7 cellular contexts compared by ENCODE assay signal in the genomic region with DNA sequence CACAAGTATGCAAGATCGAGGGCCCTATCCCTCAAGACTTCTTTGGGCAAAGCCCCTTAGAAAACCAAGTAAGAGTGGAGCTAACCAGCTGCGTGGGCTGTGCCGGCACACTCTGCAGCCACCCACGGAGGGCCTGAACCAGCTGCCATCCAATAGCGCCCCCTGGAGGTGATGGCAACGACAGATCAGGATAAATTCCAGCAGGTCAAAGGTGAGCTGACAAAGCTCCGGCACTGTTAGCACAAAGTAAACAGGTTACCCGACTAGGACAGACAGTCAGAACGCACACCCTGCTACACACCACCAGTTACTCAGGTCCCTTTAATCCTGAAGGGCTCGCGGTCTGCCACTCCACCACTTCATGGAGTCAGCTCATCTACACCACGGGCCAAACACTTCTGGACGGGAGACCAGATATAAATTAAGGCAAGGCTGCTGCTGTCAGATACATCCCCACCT. TPM values are rescaled to one million over a fixed set of nuclear protein-coding genes. Genes with fewer than 3 reads are reported as not detected.
DNase-seq lines count a peak whose midpoint lies in the region; ATAC-seq and TF ChIP-seq lines count a peak whose summit lies in the region.

No MANE protein-coding gene starts in this region.

- no peaks in the 10 kb centered on the region for H3K27me3 Mint-ChIP-seq in memory B cell

- H3K4me3 Mint-ChIP-seq in memory B cell: no peak overlapping the region

- TF ChIP-seq CTCF in GM10248 (IDR thresholded peaks at IDR 0.05; ENCODE audit: control extremely low read depth, extremely low read depth, low read depth, missing control alignments) (peak; percentile 83), coronary artery (IDR thresholded peaks at IDR 0.05) (peak; percentile 43)

- H3K4me1 Mint-ChIP-seq in memory B cell: peaks cover 39% of the 10 kb centered on the region

- DNase-seq in GM10248 (ENCODE audit: extremely low spot score) (peak; percentile 68), M059J (ENCODE audit: low read depth) (peak; percentile 43), coronary artery (ENCODE audit: low spot score) (peak; percentile 72), memory B cell (ENCODE audit: low spot score in 2 of 2) (peak; percentile 71 to 72)
- DNase-seq in activated CD4-positive, alpha-beta T cell treated with anti-CD3 and anti-CD28 coated beads for 24 hours (ENCODE audit: low read depth in 2 of 2): peak; percentile 62 to 67
- peak; percentile 63 to 64 for DNase-seq in stimulated activated CD8-positive, alpha-beta memory T cell treated with anti-CD3 and anti-CD28 coated beads, Interleukin-2, amount 100 ng/mL, for 48 hours (ENCODE audit: low read depth in 2 of 2)

- peaks cover 15% of the 10 kb centered on the region for H3K36me3 Mint-ChIP-seq in memory B cell

- no peak overlapping the region for H3K27ac ChIP-seq in coronary artery

- peak; percentile 49 for ATAC-seq in memory B cell (ENCODE audit: low read depth)
- ATAC-seq in HG03439 (IDR thresholded peaks at IDR 0.05; ENCODE audit: unreplicated experiment): no peak

- no peak overlapping the region for H3K4me3 ChIP-seq in coronary artery

- POLR2A ChIA-PET in GM10248 (lab: Yijun Ruan, JAX): interaction anchor here (0.6 kb wide), 1 partner anchor 396 kb away, joined by 5 read pairs; no protein-coding TSS in a partner anchor

- CTCF ChIA-PET in GM10248 (lab: Yijun Ruan, JAX): interaction anchor here (0.7 to 12.0 kb wide), 37 partner anchors 9 to 488 kb away, joined by 3 to 148 read pairs (median 5); a partner anchor contains a TSS

- no peak overlapping the region for H3K27ac Mint-ChIP-seq in memory B cell

- no peaks in the 10 kb centered on the region for H3K9me3 Mint-ChIP-seq in memory B cell

RNA-seq across cellular contexts. Expression of a gene that starts 4.9 kb away (rescaled TPM):
- total RNA-seq in M059J (2014; rRNA removed; shearing (Covaris generic)): 3.3 TPM in 2 replicates

RNA-seq across cellular contexts. Expression of a gene that starts 14.9 kb away (rescaled TPM):
- total RNA-seq in M059J (2014; rRNA removed; shearing (Covaris generic)): not detected in 2 replicates

RNA-seq across cellular contexts. Expression of a gene that starts 44.1 kb away (rescaled TPM):
- total RNA-seq in M059J (2014; rRNA removed; shearing (Covaris generic)): not detected in 2 replicates

RNA-seq across cellular contexts. Expression of a gene that starts 48.5 kb away (rescaled TPM):
- not detected in 2 replicates for total RNA-seq in M059J (2014; rRNA removed; shearing (Covaris generic))
